Comparison of ENCODE assay signal across 19 cellular contexts in genomic region chr10:69973678-69974077, GRCh38.
DNase-seq lines count a peak whose midpoint lies in the region; TF ChIP-seq lines count a peak whose summit lies in the region.
"Had no signal": no experiment of that assay in that cellular context is flagged by ENCODE, and none has a peak within 500 bp of the region (broad histone marks: within the 10 kb centered on the region; RNA-seq: fewer than 3 reads in every experiment).

No MANE protein-coding gene starts in this region.

- no peak for TF ChIP-seq POLR2A in tibial nerve (IDR thresholded peaks at IDR 0.05)

- H3K4me3 ChIP-seq in tibial nerve: no peak overlapping the region
- H3K4me3 ChIP-seq: SJSA1 had no signal

- no peaks in the 10 kb centered on the region for H3K36me3 ChIP-seq in tibial nerve
- H3K36me3 ChIP-seq: SJSA1 had no signal

- H3K27ac ChIP-seq in VCaP (peak overlapping the region; percentile 82), tibial nerve (no peak overlapping the region)
- H3K27ac ChIP-seq: HL-60, SJSA1 had no signal

- H3K4me1 ChIP-seq in tibial nerve: no peaks in the 10 kb centered on the region

- no peak for TF ChIP-seq CTCF in VCaP (conservative IDR thresholded peaks at IDR 0.05)
- TF ChIP-seq CTCF in tibial nerve (IDR thresholded peaks at IDR 0.05): no peak

- peaks cover 0 to 4% of the 10 kb centered on the region in 2 donors for H3K27me3 ChIP-seq in tibial nerve
- H3K27me3 ChIP-seq: SJSA1 had no signal

- peaks cover 0 to 8% (median 2%) of the 10 kb centered on the region in 4 donors for H3K9me3 ChIP-seq in tibial nerve
- H3K9me3 ChIP-seq: SJSA1 had no signal

- no peak for TF ChIP-seq EP300 in tibial nerve (IDR thresholded peaks at IDR 0.05)

- DNase-seq in AG08396 (ENCODE audit: low spot score) (peak; percentile 2), EH (ENCODE audit: low read depth) (peak; percentile 34), iris pigment epithelial cell (ENCODE audit: low read depth) (peak; percentile 10), SHP77 treated with DMSO at 0.1 percent for 48 hours (lab: John Stamatoyannopoulos, UW) (no peak), tibial nerve (ENCODE audit: low spot score in 2 of 2) (no peak), activated gamma-delta T cell (lab: John Stamatoyannopoulos, UW) (no peak)
- DNase-seq: ACHN, Calu3, GOT3, NCI-H1048, NCI-H1694, NCI-H2029 treated with DMSO at 0.1 percent for 48 hours, NCI-H2171, NCI-H226, NCI-H524, NCI-H774 had no signal

Comparison
In these comparisons a context has a peak if more than half of its experiments do, and no peak if none do; other contexts are left out.
1. DNase-seq: peak in AG08396 (single experiment), EH (single experiment) and iris pigment epithelial cell (single experiment); none in SHP77 treated with DMSO at 0.1 percent for 48 hours (single experiment), tibial nerve (0 of 2) and activated gamma-delta T cell (single experiment).